ENCODE assay signal across 8 cellular contexts in the genomic region with DNA sequence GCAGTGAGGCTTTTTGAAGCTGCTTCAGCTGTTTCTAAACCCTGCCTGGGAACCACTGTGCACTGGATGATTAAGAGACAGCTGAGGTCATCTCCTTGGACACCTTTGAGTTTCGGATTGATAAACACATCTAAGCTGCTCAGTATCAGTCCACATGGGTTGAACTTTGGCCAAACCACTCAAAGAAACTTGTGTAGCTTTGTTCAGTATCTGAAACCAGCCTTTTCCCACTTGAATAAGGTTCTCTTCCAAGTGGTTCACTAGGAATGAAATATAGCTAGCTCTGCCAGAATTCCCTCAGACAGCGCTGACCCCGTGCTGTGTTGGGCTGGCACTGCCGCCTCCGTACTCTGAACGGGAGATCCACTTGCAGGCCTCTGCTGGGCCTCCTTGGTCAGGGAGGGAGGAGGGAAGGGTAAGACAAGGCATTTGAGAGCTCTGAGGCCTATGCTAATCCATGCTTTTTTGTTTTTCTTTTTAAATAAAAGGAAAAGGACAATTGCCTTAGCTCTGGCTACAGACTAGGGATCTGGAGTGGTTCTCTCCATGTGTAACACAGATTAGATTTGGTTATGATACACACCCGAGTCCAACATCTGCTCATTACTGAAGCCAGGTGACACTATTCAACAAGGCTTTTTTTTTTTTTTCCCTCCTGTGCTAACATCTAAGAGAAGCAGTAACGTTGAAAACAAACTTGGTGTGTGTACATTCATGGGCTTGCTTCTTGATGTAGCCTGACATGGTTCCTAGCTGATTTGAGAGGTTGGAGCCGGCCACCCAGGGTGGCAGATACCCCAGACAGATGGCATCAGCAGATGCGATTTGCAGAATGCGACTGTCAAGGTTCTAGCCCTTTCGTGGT.
DNase-seq lines count a peak whose midpoint lies in the region; ATAC-seq, FAIRE-seq and TF ChIP-seq lines count a peak whose summit lies in the region.

No MANE protein-coding gene starts in this region.

- H3K27ac Mint-ChIP-seq in astrocyte (ENCODE audit: unreplicated experiment): no peak overlapping the region
- H3K27ac Mint-ChIP-seq in activated CD4-positive, alpha-beta memory T cell treated with anti-CD3 and anti-CD28 coated beads for 36 hours: no peak overlapping the region

- no peaks in the 10 kb centered on the region for H3K9me3 Mint-ChIP-seq in astrocyte (ENCODE audit: unreplicated experiment)
- no peaks in the 10 kb centered on the region for H3K9me3 Mint-ChIP-seq in activated CD4-positive, alpha-beta memory T cell treated with anti-CD3 and anti-CD28 coated beads for 36 hours

- peaks cover 73% of the 10 kb centered on the region for H3K79me2 ChIP-seq in astrocyte (ENCODE audit: insufficient read depth, low read length)

- DNase-seq in DMS53 treated with DMSO at 0.1 percent for 48 hours (lab: John Stamatoyannopoulos, UW; ENCODE audit: unreplicated experiment) (peak; percentile 33), astrocyte (ENCODE audit: low read depth) (peak; percentile 96), left lung (no peak), D341Med (ENCODE audit: low spot score) (no peak)
- no peak for DNase-seq in activated CD4-positive, alpha-beta memory T cell treated with anti-CD3 and anti-CD28 coated beads for 36 hours
- DNase-seq in stimulated activated CD8-positive, alpha-beta memory T cell treated with anti-CD3 and anti-CD28 coated beads, Interleukin-4, amount 100 ng/mL, for 48 hours: no peak

- H3K36me3 ChIP-seq in astrocyte (ENCODE audit: insufficient read depth, low read length): no peaks in the 10 kb centered on the region
- peaks cover 0 to 13% of the 10 kb centered on the region in 2 donors for H3K36me3 ChIP-seq in left lung

- H3K27me3 Mint-ChIP-seq in astrocyte (ENCODE audit: low read depth, unreplicated experiment): no peaks in the 10 kb centered on the region
- no peaks in the 10 kb centered on the region for H3K27me3 Mint-ChIP-seq in activated CD4-positive, alpha-beta memory T cell treated with anti-CD3 and anti-CD28 coated beads for 36 hours

- no peak for FAIRE-seq in astrocyte (lab: Jason Lieb, UNC)

- H3K9ac ChIP-seq in astrocyte (ENCODE audit: low read length): peak overlapping the region; percentile 25

- peaks cover 12% of the 10 kb centered on the region for H3K4me1 ChIP-seq in astrocyte (ENCODE audit: insufficient read depth, low read length)
- peaks cover 15 to 20% of the 10 kb centered on the region in 2 donors for H3K4me1 ChIP-seq in left lung

- no peaks in the 10 kb centered on the region for H3K9me3 ChIP-seq in astrocyte (ENCODE audit: insufficient read depth, low read depth, low read length)
- H3K9me3 ChIP-seq in left lung: no peaks in the 10 kb centered on the region

- H3K27me3 ChIP-seq in astrocyte (ENCODE audit: insufficient read depth, low read length): no peaks in the 10 kb centered on the region
- no peaks in the 10 kb centered on the region for H3K27me3 ChIP-seq in left lung

- H3K4me2 ChIP-seq in astrocyte (ENCODE audit: low read length): peak overlapping the region; percentile 58

- H3K4me1 Mint-ChIP-seq in astrocyte (ENCODE audit: low read depth, unreplicated experiment): peaks cover 26% of the 10 kb centered on the region
- peaks cover 90% of the 10 kb centered on the region for H3K4me1 Mint-ChIP-seq in activated CD4-positive, alpha-beta memory T cell treated with anti-CD3 and anti-CD28 coated beads for 36 hours (ENCODE audit: low read depth)

- H4K20me1 ChIP-seq in astrocyte (ENCODE audit: insufficient read depth, low read length): peaks cover 85% of the 10 kb centered on the region

- H2AFZ ChIP-seq in astrocyte (ENCODE audit: low read depth, low read length): no peak overlapping the region

- POLR2A ChIA-PET in activated CD4-positive, alpha-beta memory T cell treated with anti-CD3 and anti-CD28 coated beads for 36 hours (lab: Charles Lee): interaction anchor here (0.6 to 1.5 kb wide), 4 partner anchors 9 to 698 kb away, joined by 3 read pairs; no protein-coding TSS in a partner anchor

- no peak for TF ChIP-seq CTCF in astrocyte (IDR thresholded peaks at IDR 0.05; ENCODE audit: insufficient read depth, low read depth, low read length)
- TF ChIP-seq CTCF in left lung (IDR thresholded peaks at IDR 0.05): no peak

- intact Hi-C loops in left lung (cut with DNase I): no loop called here
- intact Hi-C loops in activated CD4-positive, alpha-beta memory T cell treated with anti-CD3 and anti-CD28 coated beads for 36 hours (cut with micrococcal nuclease): no loop called here

- H3K36me3 Mint-ChIP-seq in astrocyte (ENCODE audit: low read depth, unreplicated experiment): peaks cover 11% of the 10 kb centered on the region
- peaks cover 32% of the 10 kb centered on the region for H3K36me3 Mint-ChIP-seq in activated CD4-positive, alpha-beta memory T cell treated with anti-CD3 and anti-CD28 coated beads for 36 hours

- CTCF ChIA-PET in activated CD4-positive, alpha-beta memory T cell treated with anti-CD3 and anti-CD28 coated beads for 36 hours (lab: Charles Lee): interaction anchor here (0.9 to 1.3 kb wide), 3 partner anchors 9 to 291 kb away, joined by 3 read pairs; no protein-coding TSS in a partner anchor

- H3K4me3 ChIP-seq in astrocyte (ENCODE audit: insufficient read depth, low read depth, low read length) (peak overlapping the region; percentile 7), left lung (no peak overlapping the region)

- ATAC-seq in GM19324 (IDR thresholded peaks at IDR 0.05; ENCODE audit: low FRiP score, unreplicated experiment): peak; percentile 84
- ATAC-seq in HG03342 (IDR thresholded peaks at IDR 0.05; ENCODE audit: unreplicated experiment): peak; percentile 93
- ATAC-seq in left lung: peak; percentile 92

- H3K27ac ChIP-seq in astrocyte (ENCODE audit: low read depth, low read length): peak overlapping the region; percentile 21
- H3K27ac ChIP-seq in left lung: peak overlapping the region in 1 of 2 donors; percentile 20

- no peak overlapping the region for H3K4me3 Mint-ChIP-seq in astrocyte (ENCODE audit: unreplicated experiment)
- no peak overlapping the region for H3K4me3 Mint-ChIP-seq in activated CD4-positive, alpha-beta memory T cell treated with anti-CD3 and anti-CD28 coated beads for 36 hours

Comparison
In these comparisons a context has a peak if more than half of its experiments do, and no peak if none do; other contexts are left out.
1. DNase-seq: peak in DMS53 treated with DMSO at 0.1 percent for 48 hours (single experiment) and astrocyte (single experiment); none in left lung (0 of 2), activated CD4-positive, alpha-beta memory T cell treated with anti-CD3 and anti-CD28 coated beads for 36 hours (single experiment), D341Med (single experiment) and stimulated activated CD8-positive, alpha-beta memory T cell treated with anti-CD3 and anti-CD28 coated beads, Interleukin-4, amount 100 ng/mL, for 48 hours (single experiment).
2. Peak in every context shown above with its lines, with median percentiles within 50 percentile points of each other: ATAC-seq.